ENCODE assay signal across 2 cellular contexts in genomic region chrX:18676050-18676449, GRCh38.
TF ChIP-seq lines count a peak whose summit lies in the region.

No MANE protein-coding gene starts in this region.

TF ChIP-seq in A549, 52 proteins besides CTCF, POLR2A, EP300 and RAD21 (continued from another document):
- TF ChIP-seq, protein P1, sequence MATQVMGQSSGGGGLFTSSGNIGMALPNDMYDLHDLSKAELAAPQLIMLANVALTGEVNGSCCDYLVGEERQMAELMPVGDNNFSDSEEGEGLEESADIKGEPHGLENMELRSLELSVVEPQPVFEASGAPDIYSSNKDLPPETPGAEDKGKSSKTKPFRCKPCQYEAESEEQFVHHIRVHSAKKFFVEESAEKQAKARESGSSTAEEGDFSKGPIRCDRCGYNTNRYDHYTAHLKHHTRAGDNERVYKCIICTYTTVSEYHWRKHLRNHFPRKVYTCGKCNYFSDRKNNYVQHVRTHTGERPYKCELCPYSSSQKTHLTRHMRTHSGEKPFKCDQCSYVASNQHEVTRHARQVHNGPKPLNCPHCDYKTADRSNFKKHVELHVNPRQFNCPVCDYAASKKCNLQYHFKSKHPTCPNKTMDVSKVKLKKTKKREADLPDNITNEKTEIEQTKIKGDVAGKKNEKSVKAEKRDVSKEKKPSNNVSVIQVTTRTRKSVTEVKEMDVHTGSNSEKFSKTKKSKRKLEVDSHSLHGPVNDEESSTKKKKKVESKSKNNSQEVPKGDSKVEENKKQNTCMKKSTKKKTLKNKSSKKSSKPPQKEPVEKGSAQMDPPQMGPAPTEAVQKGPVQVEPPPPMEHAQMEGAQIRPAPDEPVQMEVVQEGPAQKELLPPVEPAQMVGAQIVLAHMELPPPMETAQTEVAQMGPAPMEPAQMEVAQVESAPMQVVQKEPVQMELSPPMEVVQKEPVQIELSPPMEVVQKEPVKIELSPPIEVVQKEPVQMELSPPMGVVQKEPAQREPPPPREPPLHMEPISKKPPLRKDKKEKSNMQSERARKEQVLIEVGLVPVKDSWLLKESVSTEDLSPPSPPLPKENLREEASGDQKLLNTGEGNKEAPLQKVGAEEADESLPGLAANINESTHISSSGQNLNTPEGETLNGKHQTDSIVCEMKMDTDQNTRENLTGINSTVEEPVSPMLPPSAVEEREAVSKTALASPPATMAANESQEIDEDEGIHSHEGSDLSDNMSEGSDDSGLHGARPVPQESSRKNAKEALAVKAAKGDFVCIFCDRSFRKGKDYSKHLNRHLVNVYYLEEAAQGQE (IDR thresholded peaks at IDR 0.05) = no peak
- no peak for TF ChIP-seq CHD2 (IDR thresholded peaks at IDR 0.05; ENCODE audit: low read length, partially characterized antibody)
- no peak for TF ChIP-seq ATOH8 (CRISPR knock-in tag; IDR thresholded peaks at IDR 0.05; ENCODE audit: low read depth)

TF ChIP-seq in SK-N-SH, 30 proteins besides CTCF, POLR2A, EP300 and RAD21 (continued from another document):
- TF ChIP-seq CHD2 (IDR thresholded peaks at IDR 0.05; ENCODE audit: low read length, partially characterized antibody) (no peak), RFX5 (IDR thresholded peaks at IDR 0.05; ENCODE audit: low read length) (no peak), TCF12 (IDR thresholded peaks at IDR 0.05) (no peak), FOXM1 (IDR thresholded peaks at IDR 0.05; ENCODE audit: low read depth) (no peak), YY1 (IDR thresholded peaks at IDR 0.05; ENCODE audit: low read depth) (no peak), TAF1 (IDR thresholded peaks at IDR 0.05; ENCODE audit: borderline replicate concordance, low read depth, low read length) (no peak), JUND (IDR thresholded peaks at IDR 0.05) (no peak), NFIC (IDR thresholded peaks at IDR 0.05; ENCODE audit: borderline replicate concordance) (no peak), EZH2phosphoT487 (IDR thresholded peaks at IDR 0.05; ENCODE audit: borderline replicate concordance, low read depth) (no peak)
- TF ChIP-seq, protein P2, sequence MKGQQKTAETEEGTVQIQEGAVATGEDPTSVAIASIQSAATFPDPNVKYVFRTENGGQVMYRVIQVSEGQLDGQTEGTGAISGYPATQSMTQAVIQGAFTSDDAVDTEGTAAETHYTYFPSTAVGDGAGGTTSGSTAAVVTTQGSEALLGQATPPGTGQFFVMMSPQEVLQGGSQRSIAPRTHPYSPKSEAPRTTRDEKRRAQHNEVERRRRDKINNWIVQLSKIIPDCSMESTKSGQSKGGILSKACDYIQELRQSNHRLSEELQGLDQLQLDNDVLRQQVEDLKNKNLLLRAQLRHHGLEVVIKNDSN (IDR thresholded peaks at IDR 0.05; ENCODE audit: borderline replicate concordance, low read depth) = no peak
- TF ChIP-seq, protein P3, sequence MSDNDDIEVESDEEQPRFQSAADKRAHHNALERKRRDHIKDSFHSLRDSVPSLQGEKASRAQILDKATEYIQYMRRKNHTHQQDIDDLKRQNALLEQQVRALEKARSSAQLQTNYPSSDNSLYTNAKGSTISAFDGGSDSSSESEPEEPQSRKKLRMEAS (IDR thresholded peaks at IDR 0.05; ENCODE audit: low read depth) = no peak
- TF ChIP-seq, protein P4, sequence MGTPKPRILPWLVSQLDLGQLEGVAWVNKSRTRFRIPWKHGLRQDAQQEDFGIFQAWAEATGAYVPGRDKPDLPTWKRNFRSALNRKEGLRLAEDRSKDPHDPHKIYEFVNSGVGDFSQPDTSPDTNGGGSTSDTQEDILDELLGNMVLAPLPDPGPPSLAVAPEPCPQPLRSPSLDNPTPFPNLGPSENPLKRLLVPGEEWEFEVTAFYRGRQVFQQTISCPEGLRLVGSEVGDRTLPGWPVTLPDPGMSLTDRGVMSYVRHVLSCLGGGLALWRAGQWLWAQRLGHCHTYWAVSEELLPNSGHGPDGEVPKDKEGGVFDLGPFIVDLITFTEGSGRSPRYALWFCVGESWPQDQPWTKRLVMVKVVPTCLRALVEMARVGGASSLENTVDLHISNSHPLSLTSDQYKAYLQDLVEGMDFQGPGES (IDR thresholded peaks at IDR 0.05; ENCODE audit: low read depth, low read length) = no peak
- TF ChIP-seq, protein P5, sequence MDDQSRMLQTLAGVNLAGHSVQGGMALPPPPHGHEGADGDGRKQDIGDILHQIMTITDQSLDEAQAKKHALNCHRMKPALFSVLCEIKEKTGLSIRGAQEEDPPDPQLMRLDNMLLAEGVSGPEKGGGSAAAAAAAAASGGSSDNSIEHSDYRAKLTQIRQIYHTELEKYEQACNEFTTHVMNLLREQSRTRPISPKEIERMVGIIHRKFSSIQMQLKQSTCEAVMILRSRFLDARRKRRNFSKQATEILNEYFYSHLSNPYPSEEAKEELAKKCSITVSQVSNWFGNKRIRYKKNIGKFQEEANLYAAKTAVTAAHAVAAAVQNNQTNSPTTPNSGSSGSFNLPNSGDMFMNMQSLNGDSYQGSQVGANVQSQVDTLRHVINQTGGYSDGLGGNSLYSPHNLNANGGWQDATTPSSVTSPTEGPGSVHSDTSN (IDR thresholded peaks at IDR 0.05) = no peak
TF ChIP-seq in SK-N-SH: peak in this region for 0.
